ENCODE assay signal across 8 cellular contexts in genomic region chr10:73110345-73110849, GRCh38. TPM values are rescaled to one million over a fixed set of nuclear protein-coding genes. Genes with fewer than 3 reads are reported as not detected.
DNase-seq lines count a peak whose midpoint lies in the region; ATAC-seq and TF ChIP-seq lines count a peak whose summit lies in the region.

TSS of gene NUDT13 (plus strand) at chr10:73110455. CDS start at chr10:73114366, 3,911 bp downstream.

- TF ChIP-seq CTCF in CD14-positive monocyte (IDR thresholded peaks at IDR 0.05) (no peak), WERI-Rb-1 (IDR thresholded peaks at IDR 0.05; ENCODE audit: low read depth, low read length) (no peak)

- no peak within 1 kb of the TSS for H3K4me3 ChIP-seq in WERI-Rb-1 (ENCODE audit: low read depth, low read length)

- H3K27me3 Mint-ChIP-seq in CD14-positive monocyte (ENCODE audit: low read depth in 3 of 3), result peaks cover 0 to 2% (median 0%) of the 10 kb centered on the region in 3 donors
- no peaks in the 10 kb centered on the region for H3K27me3 Mint-ChIP-seq in activated CD4-positive, alpha-beta T cell treated with anti-CD3 and anti-CD28 coated beads, Interleukin-2, amount 10 ng/mL, durations not matched to agents 7 days and 5 days

- intact Hi-C loops in CD14-positive monocyte (cut with micrococcal nuclease), result loop anchor here (5.0 to 10.0 kb wide), 2 partner anchors 52 to 54 kb away; partner anchors contain the start of genes ECD (in 1 of the 2) and FAM149B1 (in 1 of the 2)

- peak within 1 kb of the TSS; percentile 86 to 94 (median 93) for H3K27ac Mint-ChIP-seq in CD14-positive monocyte
- H3K27ac Mint-ChIP-seq in activated CD4-positive, alpha-beta T cell treated with anti-CD3 and anti-CD28 coated beads, Interleukin-2, amount 10 ng/mL, durations not matched to agents 7 days and 5 days, result peak within 1 kb of the TSS; percentile 90

- H3K27me3 ChIP-seq in WERI-Rb-1 (ENCODE audit: insufficient read depth, low read depth, severe bottlenecking), result no peaks in the 10 kb centered on the region

- H3K27ac ChIP-seq in WERI-Rb-1, result no peak within 1 kb of the TSS

- peaks cover 8 to 22% of the 10 kb centered on the region in 2 donors for H3K36me3 Mint-ChIP-seq in CD14-positive monocyte
- peaks cover 28% of the 10 kb centered on the region for H3K36me3 Mint-ChIP-seq in activated CD4-positive, alpha-beta T cell treated with anti-CD3 and anti-CD28 coated beads, Interleukin-2, amount 10 ng/mL, durations not matched to agents 7 days and 5 days (ENCODE audit: low read depth)

- peaks cover 12% of the 10 kb centered on the region for H3K4me1 Mint-ChIP-seq in CD14-positive monocyte
- H3K4me1 Mint-ChIP-seq in activated CD4-positive, alpha-beta T cell treated with anti-CD3 and anti-CD28 coated beads, Interleukin-2, amount 10 ng/mL, durations not matched to agents 7 days and 5 days, result peaks cover 19% of the 10 kb centered on the region

- peaks cover 17% of the 10 kb centered on the region for H3K36me3 ChIP-seq in WERI-Rb-1

- H3K9me3 Mint-ChIP-seq in CD14-positive monocyte, result peaks cover 0 to 8% (median 2%) of the 10 kb centered on the region in 7 donors
- H3K9me3 Mint-ChIP-seq in activated CD4-positive, alpha-beta T cell treated with anti-CD3 and anti-CD28 coated beads, Interleukin-2, amount 10 ng/mL, durations not matched to agents 7 days and 5 days, result peaks cover 10% of the 10 kb centered on the region

- POLR2A ChIA-PET in activated CD4-positive, alpha-beta T cell treated with anti-CD3 and anti-CD28 coated beads, Interleukin-2, amount 10 ng/mL, durations not matched to agents 7 days and 5 days (lab: Charles Lee), result interaction anchor here (0.6 to 1.0 kb wide), 2 partner anchors 13 to 45 kb away, joined by 4 to 5 read pairs; partner anchors contain the start of gene P4HA1

- H3K4me3 Mint-ChIP-seq in CD14-positive monocyte, result peak within 1 kb of the TSS; percentile 82 to 93
- peak within 1 kb of the TSS; percentile 75 for H3K4me3 Mint-ChIP-seq in activated CD4-positive, alpha-beta T cell treated with anti-CD3 and anti-CD28 coated beads, Interleukin-2, amount 10 ng/mL, durations not matched to agents 7 days and 5 days

- peak; percentile 59 for ATAC-seq in GM21786 (IDR thresholded peaks at IDR 0.05; ENCODE audit: unreplicated experiment)
- peak; percentile 98 for ATAC-seq in left lobe of liver

- peaks cover 3% of the 10 kb centered on the region for H3K9me3 ChIP-seq in WERI-Rb-1 (ENCODE audit: severe bottlenecking)

- DNase-seq in CD14-positive monocyte (ENCODE audit: low spot score) (peak; percentile 69), NCI-H2029 treated with DMSO at 0.1 percent for 48 hours (lab: John Stamatoyannopoulos, UW) (peak; percentile 41), ecto neural progenitor cell (ENCODE audit: low spot score) (peak; percentile 62), left lobe of liver (ENCODE audit: low spot score) (peak; percentile 80), WERI-Rb-1 (no peak)
- DNase-seq in activated CD4-positive, alpha-beta T cell treated with anti-CD3 and anti-CD28 coated beads, Interleukin-2, amount 10 ng/mL, durations not matched to agents 7 days and 5 days, result peak; percentile 63
- peak; percentile 39 to 55 for DNase-seq in stimulated activated CD4-positive, alpha-beta T cell treated with anti-CD3 and anti-CD28 coated beads, Interleukin-2, amount 100 ng/mL, for 24 hours

- CTCF ChIA-PET in activated CD4-positive, alpha-beta T cell treated with anti-CD3 and anti-CD28 coated beads, Interleukin-2, amount 10 ng/mL, durations not matched to agents 7 days and 5 days (lab: Charles Lee), result interaction anchor here (0.9 to 2.2 kb wide), 8 partner anchors 9 to 141 kb away, joined by 3 to 9 read pairs (median 4); partner anchors contain the start of gene P4HA1

RNA-seq across cellular contexts. Expression of gene NUDT13, which starts in this region (rescaled TPM):
- polyA plus RNA-seq in CD14-positive monocyte, result 1 to 10 TPM in 1 of 2 donors, under 1 TPM in 1; 0.69 to 1.0 TPM
- 1 to 10 TPM; 1.5 TPM for total RNA-seq in activated CD4-positive, alpha-beta T cell treated with anti-CD3 and anti-CD28 coated beads, Interleukin-2, amount 10 ng/mL, durations not matched to agents 7 days and 5 days
- 2.7 TPM for total RNA-seq in left lobe of liver
